ENCODE assay signal across 8 cellular contexts in the genomic region with DNA sequence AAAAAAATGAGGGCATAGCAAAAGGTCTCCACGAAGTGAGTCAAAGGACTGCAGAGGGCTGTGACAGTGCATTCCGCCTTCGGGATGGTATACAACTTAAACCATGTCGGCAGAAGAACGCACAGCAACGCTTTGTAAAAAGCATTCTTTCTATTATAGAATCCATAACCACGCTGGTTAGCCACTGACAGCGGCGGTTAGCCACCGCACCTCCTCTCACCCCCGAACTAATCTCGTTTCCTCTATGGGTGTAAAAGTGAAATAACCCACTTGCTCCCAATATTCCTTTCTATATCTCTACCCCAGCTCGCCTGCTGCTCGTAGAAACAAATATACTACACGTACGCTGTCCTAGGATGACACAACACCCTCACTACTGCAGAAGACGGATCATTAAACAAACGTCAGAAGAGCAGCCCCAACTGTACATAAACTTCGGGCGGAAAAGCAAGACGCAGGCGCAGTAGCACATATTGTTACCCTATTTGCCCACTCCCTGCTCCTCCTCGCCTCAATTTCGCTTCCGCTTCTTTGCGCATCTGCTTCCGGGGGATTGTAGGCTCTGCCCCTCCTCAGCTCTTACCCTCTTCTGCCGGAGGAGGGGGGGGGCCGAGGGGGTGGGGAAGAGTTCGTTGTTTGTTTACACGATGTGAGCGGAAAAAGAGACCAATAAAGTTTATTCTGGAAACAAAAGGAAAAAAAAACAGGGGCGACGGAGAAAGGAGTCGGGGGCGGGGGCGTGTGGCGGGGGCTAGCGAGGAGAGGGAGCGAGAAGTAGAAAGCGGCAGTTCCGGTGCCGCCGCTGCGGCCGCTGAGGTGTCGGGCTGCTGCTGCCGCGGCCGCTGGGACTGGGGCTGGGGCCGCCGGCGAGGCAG. TPM values are rescaled to one million over a fixed set of nuclear protein-coding genes. Genes with fewer than 3 reads are reported as not detected.
DNase-seq lines count a peak whose midpoint lies in the region; ATAC-seq and TF ChIP-seq lines count a peak whose summit lies in the region.

A gene (plus strand): TSS at position 787 of the 875 bp plus-strand sequence. CDS start 50,469 bp downstream, outside the sequence.

- TF ChIP-seq POLR2A in GM19193 (IDR thresholded peaks at IDR 0.05; ENCODE audit: extremely low read depth, insufficient read depth, insufficient read length) = peak; percentile 72

- ATAC-seq in HG03439 (IDR thresholded peaks at IDR 0.05; ENCODE audit: unreplicated experiment) = peak; percentile 83

- H3K27me3 Mint-ChIP-seq in chondrocyte (ENCODE audit: low read depth) = no peaks in the 10 kb centered on the region

- no peaks in the 10 kb centered on the region for H3K9me3 Mint-ChIP-seq in chondrocyte (ENCODE audit: low read depth)

- peaks cover 45% of the 10 kb centered on the region for H3K4me1 Mint-ChIP-seq in chondrocyte (ENCODE audit: low read depth)

- no peak for TF ChIP-seq CTCF in chondrocyte (IDR thresholded peaks at IDR 0.05)

- H3K27ac Mint-ChIP-seq in chondrocyte (ENCODE audit: unreplicated experiment) = peak within 1 kb of the TSS; percentile 91

- peak; percentile 99 to 100 for DNase-seq in AML-193 (lab: John Stamatoyannopoulos, UW)
- peak; percentile 96 for DNase-seq in NCI-H510A treated with DMSO at 0.1 percent for 48 hours (lab: John Stamatoyannopoulos, UW)
- DNase-seq in activated CD4-positive, alpha-beta T cell treated with anti-CD3 and anti-CD28 coated beads for 24 hours (ENCODE audit: low read depth in 2 of 2) = peak; percentile 74 to 80
- peak; percentile 95 for DNase-seq in chondrocyte (ENCODE audit: low spot score)
- peak; percentile 98 for DNase-seq in kidney tubule cell (ENCODE audit: low spot score)
- DNase-seq in stimulated activated CD4-positive, alpha-beta T cell treated with anti-CD3 and anti-CD28 coated beads, Interleukin-1b, Interleukin-23, amount 100 ng/mL, for 24 hours (ENCODE audit: low read depth in 4 of 4, low spot score in 1 of 4) = peak; percentile 71 to 85 (median 80)

- peak within 1 kb of the TSS; percentile 82 for H3K4me3 Mint-ChIP-seq in chondrocyte (ENCODE audit: unreplicated experiment)

- no peaks in the 10 kb centered on the region for H3K36me3 Mint-ChIP-seq in chondrocyte (ENCODE audit: low read depth)

RNA-seq across cellular contexts. Expression of the gene that starts here (rescaled TPM):
- 29.0 to 40.5 TPM (median 29.3 TPM) in 3 replicates for total RNA-seq in chondrocyte

Comparison
In these comparisons a context has a peak if more than half of its experiments do, and no peak if none do; other contexts are left out.
1. Peak in every context shown above with its lines: DNase-seq and ATAC-seq.